Comparison of ENCODE assay signal across 28 cellular contexts in the genomic region with DNA sequence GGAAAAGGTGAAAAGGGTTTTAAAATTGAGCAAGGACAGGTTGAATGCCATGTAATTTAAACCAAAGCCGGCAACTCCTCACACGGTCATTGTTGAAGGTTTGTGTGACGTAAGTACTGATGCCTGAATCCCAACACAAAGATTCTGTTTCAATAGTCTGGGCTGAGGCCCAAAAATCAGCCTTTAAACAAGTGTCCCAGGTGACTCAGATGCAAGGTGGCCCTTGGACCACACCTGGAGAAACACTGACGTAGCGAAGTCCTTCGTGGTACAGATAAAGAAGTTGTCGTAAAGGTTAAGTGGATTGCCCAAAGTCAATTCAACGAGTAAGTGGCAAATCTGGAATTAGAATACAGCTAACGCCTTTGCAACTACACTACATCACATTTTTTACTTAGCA.
A peak's percentile ranks its signal among the peaks of the same experiment; 100 is the strongest.
DNase-seq lines count a peak whose midpoint lies in the region; ATAC-seq and TF ChIP-seq lines count a peak whose summit lies in the region.
"Had no signal": no experiment of that assay in that cellular context is flagged by ENCODE, and none has a peak within 500 bp of the region (broad histone marks: within the 10 kb centered on the region; RNA-seq: fewer than 3 reads in every experiment).

No MANE protein-coding gene starts in this region.

- no peak overlapping the region for H3K4me3 Mint-ChIP-seq in GM23338
- H3K4me3 Mint-ChIP-seq: activated CD8-positive, alpha-beta T cell treated with anti-CD3 and anti-CD28 coated beads, Interleukin-2, amount 10 ng/mL, durations not matched to agents 7 days and 5 days; IgD-negative memory B cell; neural progenitor cell; stimulated activated naive CD8-positive, alpha-beta T cell treated with anti-CD3 and anti-CD28 coated beads, Interleukin-15, Interleukin-2, amounts not matched to agents 100 ng/mL and 50 ng/mL, for 24 hours had no signal

- POLR2A ChIA-PET in PC-3 (lab: Charles Lee; ENCODE audit: unreplicated experiment), result no interaction called here

- no peaks in the 10 kb centered on the region for H4K20me1 ChIP-seq in GM23338 (replicated peaks; ENCODE audit: insufficient read depth)
- no peaks in the 10 kb centered on the region for H4K20me1 ChIP-seq in PC-3 (ENCODE audit: low read length)

- H3K9ac ChIP-seq in PC-3 (ENCODE audit: low read length) (peak overlapping the region; percentile 84), mesendoderm (ENCODE audit: low read length) (no peak overlapping the region)
- H3K9ac ChIP-seq: neural progenitor cell had no signal

- no peaks in the 10 kb centered on the region for H3K36me3 Mint-ChIP-seq in GM23338 (ENCODE audit: low read depth)
- H3K36me3 Mint-ChIP-seq: IgD-negative memory B cell had no signal

- CTCF ChIA-PET in PC-3 (lab: Charles Lee), result interaction anchor here (0.6 kb wide), 1 partner anchor 48 kb away, joined by 3 read pairs; no protein-coding TSS in a partner anchor

- no CpG with 5 or more reads among the region's 9 CpGs for WGBS in mesendoderm (ENCODE audit: extremely low coverage, insufficient coverage, low lambda C conversion rate)

- H3K4me2 ChIP-seq in GM23338, result no peak overlapping the region
- H3K4me2 ChIP-seq in PC-3 (ENCODE audit: low read length), result peak overlapping the region; percentile 53
- H3K4me2 ChIP-seq in mesendoderm (ENCODE audit: low read length), result no peak overlapping the region
- H3K4me2 ChIP-seq: neural progenitor cell had no signal

- H3K27ac ChIP-seq in GM23338 (ENCODE audit: low read depth) (no peak overlapping the region), PC-3 (ENCODE audit: low read length) (peak overlapping the region; percentile 97), substantia nigra (ENCODE audit: low read depth, low read length, poor library complexity, severe bottlenecking) (peak overlapping the region; percentile 59), mesendoderm (ENCODE audit: low read depth, low read length) (no peak overlapping the region)
- H3K27ac ChIP-seq: brain microvascular endothelial cell, esophagus squamous epithelium, gastroesophageal sphincter, neural progenitor cell, uterus had no signal

- H3K18ac ChIP-seq in mesendoderm (ENCODE audit: low read length), result no peak overlapping the region

- H4K8ac ChIP-seq in mesendoderm (ENCODE audit: low read depth, low read length), result no peak overlapping the region

- H3K27me3 ChIP-seq in GM23338 (ENCODE audit: insufficient read depth) (no peaks in the 10 kb centered on the region), PC-3 (ENCODE audit: low read length) (no peaks in the 10 kb centered on the region), mesendoderm (ENCODE audit: insufficient read depth, low read length, poor library complexity) (no peaks in the 10 kb centered on the region)
- H3K27me3 ChIP-seq: brain microvascular endothelial cell, esophagus squamous epithelium, gastroesophageal sphincter, neural progenitor cell, uterus had no signal

- no peaks in the 10 kb centered on the region for H3K4me1 ChIP-seq in GM23338 (ENCODE audit: insufficient read depth)
- peaks cover 60% of the 10 kb centered on the region for H3K4me1 ChIP-seq in PC-3 (ENCODE audit: insufficient read depth, low read length)
- no peaks in the 10 kb centered on the region for H3K4me1 ChIP-seq in mesendoderm (ENCODE audit: control insufficient read depth, low read depth, low read length)
- H3K4me1 ChIP-seq: esophagus squamous epithelium, neural progenitor cell, uterus had no signal

- no peak for TF ChIP-seq CTCF in GM23338 (conservative IDR thresholded peaks at IDR 0.05; ENCODE audit: low read depth in 2 of 2)
- no peak for TF ChIP-seq CTCF in PC-3 (conservative IDR thresholded peaks at IDR 0.05; ENCODE audit: low read depth, low read length)

- no TSS peak for BruUV-seq in PC-3 (replicated peaks; lab: Mats Ljungman, UMichigan)

- no peak overlapping the region for H3K56ac ChIP-seq in mesendoderm (ENCODE audit: low read length)

- H3K27me3 Mint-ChIP-seq in GM23338 (ENCODE audit: insufficient read depth, low read depth, poor library complexity), result no peaks in the 10 kb centered on the region
- H3K27me3 Mint-ChIP-seq: IgD-negative memory B cell; stimulated activated naive CD8-positive, alpha-beta T cell treated with anti-CD3 and anti-CD28 coated beads, Interleukin-15, Interleukin-2, amounts not matched to agents 100 ng/mL and 50 ng/mL, for 24 hours had no signal

- no peaks in the 10 kb centered on the region for H3K36me3 ChIP-seq in GM23338 (ENCODE audit: insufficient read depth)
- H3K36me3 ChIP-seq in PC-3 (ENCODE audit: low read depth, low read length), result peaks cover 19% of the 10 kb centered on the region
- no peaks in the 10 kb centered on the region for H3K36me3 ChIP-seq in mesendoderm (ENCODE audit: control insufficient read depth, insufficient read depth, low read length)
- H3K36me3 ChIP-seq: brain microvascular endothelial cell, esophagus squamous epithelium, gastroesophageal sphincter, neural progenitor cell, uterus had no signal

- no peaks in the 10 kb centered on the region for H3K79me2 ChIP-seq in GM23338 (replicated peaks; ENCODE audit: insufficient read depth)
- peaks cover 89% of the 10 kb centered on the region for H3K79me2 ChIP-seq in PC-3 (ENCODE audit: low read length)
- no peaks in the 10 kb centered on the region for H3K79me2 ChIP-seq in mesendoderm (ENCODE audit: control insufficient read depth, insufficient read depth, low read length)

- no peak overlapping the region for H2BK5ac ChIP-seq in mesendoderm (ENCODE audit: low read length)

- no peak overlapping the region for H2AFZ ChIP-seq in GM23338
- H2AFZ ChIP-seq in PC-3 (ENCODE audit: low read length), result no peak overlapping the region
- H2AFZ ChIP-seq: neural progenitor cell had no signal

- H3K4me1 Mint-ChIP-seq in GM23338, result no peaks in the 10 kb centered on the region
- H3K4me1 Mint-ChIP-seq: IgD-negative memory B cell, neural progenitor cell had no signal

- no peaks in the 10 kb centered on the region for H3K9me3 ChIP-seq in PC-3 (ENCODE audit: low read length)
- H3K9me3 ChIP-seq: Caco-2, esophagus squamous epithelium, gastroesophageal sphincter, uterus had no signal

- H3K9me2 ChIP-seq in GM23338 (ENCODE audit: insufficient read depth) (no peaks in the 10 kb centered on the region), PC-3 (replicated peaks; ENCODE audit: low read length) (no peaks in the 10 kb centered on the region)

- no peaks in the 10 kb centered on the region for H3K9me3 Mint-ChIP-seq in GM23338
- H3K9me3 Mint-ChIP-seq: neural progenitor cell; stimulated activated naive CD8-positive, alpha-beta T cell treated with anti-CD3 and anti-CD28 coated beads, Interleukin-15, Interleukin-2, amounts not matched to agents 100 ng/mL and 50 ng/mL, for 24 hours had no signal

- peak overlapping the region; percentile 69 for H3K27ac Mint-ChIP-seq in GM23338
- H3K27ac Mint-ChIP-seq: activated CD8-positive, alpha-beta T cell treated with anti-CD3 and anti-CD28 coated beads, Interleukin-2, amount 10 ng/mL, durations not matched to agents 7 days and 5 days; IgD-negative memory B cell; neural progenitor cell; stimulated activated naive CD8-positive, alpha-beta T cell treated with anti-CD3 and anti-CD28 coated beads, Interleukin-15, Interleukin-2, amounts not matched to agents 100 ng/mL and 50 ng/mL, for 24 hours had no signal

- DNase-seq in GM23338 (ENCODE audit: low spot score) (no peak), PC-3 (peak; percentile 95), left colon (peak in 1 of 2 donors; percentile 29), substantia nigra (lab: John Stamatoyannopoulos, UW) (no peak), NCI-H2227 treated with DMSO at 0.1 percent for 48 hours (lab: John Stamatoyannopoulos, UW) (no peak), mesendoderm (no peak)
- DNase-seq in activated CD4-positive, alpha-beta T cell treated with anti-CD3 and anti-CD28 coated beads for 4 hours, result no peak
- DNase-seq: ACHN; activated CD8-positive, alpha-beta T cell treated with anti-CD3 and anti-CD28 coated beads, Interleukin-2, amount 10 ng/mL, durations not matched to agents 7 days and 5 days; activated T-cell treated with anti-CD3 and anti-CD28 coated beads, Interleukin-2, amount 50 U/mL, for 1 hour; brain microvascular endothelial cell; Caco-2; effector memory CD4-positive, alpha-beta T cell; esophagus squamous epithelium; hypothalamus; NCI-H1105; NCI-H2081; NCI-H510A treated with DMSO at 0.1 percent for 48 hours; posterior cingulate gyrus; T-helper 1 cell; uterus had no signal

- no peak overlapping the region for H2BK120ac ChIP-seq in mesendoderm (ENCODE audit: low read depth, low read length)

- H3F3A ChIP-seq in GM23338 (replicated peaks; ENCODE audit: low read depth) (no peaks in the 10 kb centered on the region), PC-3 (ENCODE audit: low read length, unreplicated experiment) (no peaks in the 10 kb centered on the region)

- no peak overlapping the region for H4K5ac ChIP-seq in mesendoderm (ENCODE audit: low read length)

- H3K23ac ChIP-seq in mesendoderm (ENCODE audit: low read length), result no peak overlapping the region

- no peaks in the 10 kb centered on the region for H3K79me1 ChIP-seq in mesendoderm (ENCODE audit: low read length)

- H2AK5ac ChIP-seq in mesendoderm (ENCODE audit: low read length), result no peak overlapping the region

- no peak overlapping the region for H2BK15ac ChIP-seq in mesendoderm (replicated peaks; ENCODE audit: low read depth)

- intact Hi-C loops in PC-3 (cut with micrococcal nuclease), result no loop called here
- intact Hi-C loops in left colon (cut with DNase I, micrococcal nuclease), result no loop called here

- H3K4ac ChIP-seq in mesendoderm (ENCODE audit: low read depth, low read length), result no peak overlapping the region

- ATAC-seq in GM23338 (no peak), PC-3 (peak; percentile 62), left colon (peak; percentile 64), HG03159 (IDR thresholded peaks at IDR 0.05; ENCODE audit: unreplicated experiment) (no peak)
- ATAC-seq: activated CD4-positive, CD25-positive, alpha-beta regulatory T cell treated with anti-CD3 and anti-CD28 coated beads, Interleukin-2, amount 50 U/mL, for 24 hours; activated CD8-positive, alpha-beta T cell treated with anti-CD3 and anti-CD28 coated beads, Interleukin-2, amount 10 ng/mL, durations not matched to agents 7 days and 5 days; gastroesophageal sphincter; GM12878 had no signal

- no peak overlapping the region for H3K4me3 ChIP-seq in GM23338
- H3K4me3 ChIP-seq in PC-3 (ENCODE audit: low read length), result no peak overlapping the region
- H3K4me3 ChIP-seq in mesendoderm (ENCODE audit: low read length), result no peak overlapping the region
- H3K4me3 ChIP-seq: esophagus squamous epithelium, gastroesophageal sphincter, GM12878, neural progenitor cell, uterus had no signal

Comparison
In these comparisons a context has a peak if more than half of its experiments do, and no peak if none do; other contexts are left out.
1. ATAC-seq: peak in PC-3 (single experiment) and left colon (single experiment); none in GM23338 (single experiment) and HG03159 (single experiment).
2. H3K27ac ChIP-seq: peak in PC-3 (single experiment) and substantia nigra (single experiment); none in GM23338 (single experiment) and mesendoderm (single experiment).